In genomic region chr2:28377201-28377816, GRCh38 we compare ENCODE assay signal across 22 cellular contexts. TPM values are rescaled to one million over a fixed set of nuclear protein-coding genes. Genes with fewer than 3 reads are reported as not detected.
DNase-seq lines count a peak whose midpoint lies in the region; ATAC-seq and TF ChIP-seq lines count a peak whose summit lies in the region.
"Had no signal": no experiment of that assay in that cellular context is flagged by ENCODE, and none has a peak within 500 bp of the region (broad histone marks: within the 10 kb centered on the region; RNA-seq: fewer than 3 reads in every experiment).

No MANE protein-coding gene starts in this region.

- H3K4me1 Mint-ChIP-seq in central memory CD8-positive, alpha-beta T cell: peaks cover 28% of the 10 kb centered on the region
- H3K4me1 Mint-ChIP-seq: neural progenitor cell had no signal

- TF ChIP-seq POLR2A in right lobe of liver (IDR thresholded peaks at IDR 0.05) (no peak), stomach (IDR thresholded peaks at IDR 0.05) (no peak)

- no peak for ATAC-seq in central memory CD8-positive, alpha-beta T cell (replicated peaks; ENCODE audit: extremely low read depth, poor library complexity, severe bottlenecking)
- ATAC-seq in right lobe of liver (peak; percentile 8 to 31 (median 20)), HG02623 (IDR thresholded peaks at IDR 0.05; ENCODE audit: unreplicated experiment) (no peak), HG03095 (IDR thresholded peaks at IDR 0.05; ENCODE audit: unreplicated experiment) (no peak)

- 70% methylated on average over 10 of the region's 19 CpGs for WGBS in right lobe of liver (ENCODE audit: insufficient coverage, low coverage, low lambda C conversion rate, missing lambda C conversion rate)
- WGBS in stomach, 5 donors: 35 to 70% (median 59%) methylated on average over 9 to 19 of the region's 19 CpGs

- H3K9me3 Mint-ChIP-seq in central memory CD8-positive, alpha-beta T cell: no peaks in the 10 kb centered on the region
- H3K9me3 Mint-ChIP-seq: activated T-helper 2 cell treated with anti-CD3 and anti-CD28 coated beads, Interferon-gamma antibody, Interleukin-2, Interleukin-4, amounts not matched to agents 10 μg/mL and 5 μg/mL and 100 μg/mL, durations not matched to agents 14 hours and 24 hours and 36 hours; neural progenitor cell; T-helper 2 cell treated with Interferon-gamma antibody and Interleukin-4, amounts not matched to agents 5 μg/mL and 100 μg/mL, for 36 hours had no signal

- TF ChIP-seq EP300 in stomach (IDR thresholded peaks at IDR 0.05): no peak

- no peak overlapping the region for H3K4me3 ChIP-seq in right lobe of liver
- H3K4me3 ChIP-seq in stomach: peak overlapping the region in 1 of 4 donors; percentile 6
- H3K4me3 ChIP-seq: adrenal gland; BLaER1 treated with 17β-estradiol and CSF1 and Interleukin-3, amounts not matched to agents 10 nM and 100 nM; lung; neural progenitor cell; right atrium auricular region; tibial artery had no signal

- intact Hi-C loops in right lobe of liver (cut with DNase I) (no loop called here), stomach (cut with DNase I; ENCODE audit: low total_unique reads) (no loop called here)

- no peak overlapping the region for H3K4me3 Mint-ChIP-seq in central memory CD8-positive, alpha-beta T cell
- H3K4me3 Mint-ChIP-seq: neural progenitor cell; T-helper 2 cell treated with Interferon-gamma antibody and Interleukin-4, amounts not matched to agents 5 μg/mL and 100 μg/mL, for 36 hours had no signal

- DNase-seq in NCI-H69 (lab: John Stamatoyannopoulos, UW) (peak; percentile 33), right lobe of liver (peak in 2 of 3 donors; percentile 23 to 51), stomach (peak; percentile 82), Ammon's horn (ENCODE audit: low spot score) (no peak), NCI-H2107 treated with DMSO at 0.1 percent for 48 hours (lab: John Stamatoyannopoulos, UW; ENCODE audit: unreplicated experiment) (no peak)
- DNase-seq in central memory CD8-positive, alpha-beta T cell (ENCODE audit: low spot score in 2 of 2): no peak
- DNase-seq: adrenal gland; foreskin melanocyte; KBM-7; NCI-H1694; NCI-H446 treated with DMSO at 0.1 percent for 48 hours; SIG-M5; stimulated activated CD4-positive, alpha-beta T cell treated with anti-CD3 and anti-CD28 coated beads, Interleukin-2, amount 100 ng/mL, for 48 hours; tibial artery had no signal

- H3K27me3 Mint-ChIP-seq in central memory CD8-positive, alpha-beta T cell: no peaks in the 10 kb centered on the region

- H3K36me3 ChIP-seq in right lobe of liver (no peaks in the 10 kb centered on the region), stomach (no peaks in the 10 kb centered on the region)
- H3K36me3 ChIP-seq: adrenal gland; BLaER1 treated with 17β-estradiol and CSF1 and Interleukin-3, amounts not matched to agents 10 nM and 100 nM; neural progenitor cell; right atrium auricular region; tibial artery had no signal

- H3K27me3 ChIP-seq in right lobe of liver (no peaks in the 10 kb centered on the region), stomach (no peaks in the 10 kb centered on the region)
- H3K27me3 ChIP-seq: adrenal gland; BLaER1 treated with 17β-estradiol and CSF1 and Interleukin-3, amounts not matched to agents 10 nM and 100 nM; right atrium auricular region; tibial artery had no signal

- TF ChIP-seq CTCF in right lobe of liver (IDR thresholded peaks at IDR 0.05) (no peak), stomach (IDR thresholded peaks at IDR 0.05) (no peak)

- H3K9me3 ChIP-seq in right lobe of liver (no peaks in the 10 kb centered on the region), stomach (no peaks in the 10 kb centered on the region)
- H3K9me3 ChIP-seq: adrenal gland; BLaER1 treated with 17β-estradiol and CSF1 and Interleukin-3, amounts not matched to agents 10 nM and 100 nM; right atrium auricular region; tibial artery had no signal

- H3K27ac Mint-ChIP-seq in central memory CD8-positive, alpha-beta T cell (ENCODE audit: low read depth): peak overlapping the region; percentile 46
- H3K27ac Mint-ChIP-seq: activated T-helper 2 cell treated with anti-CD3 and anti-CD28 coated beads, Interferon-gamma antibody, Interleukin-2, Interleukin-4, amounts not matched to agents 10 μg/mL and 5 μg/mL and 100 μg/mL, durations not matched to agents 14 hours and 24 hours and 36 hours; neural progenitor cell; T-helper 2 cell treated with Interferon-gamma antibody and Interleukin-4, amounts not matched to agents 5 μg/mL and 100 μg/mL, for 36 hours had no signal

- H3K36me3 Mint-ChIP-seq in central memory CD8-positive, alpha-beta T cell (ENCODE audit: insufficient read depth): no peaks in the 10 kb centered on the region
- H3K36me3 Mint-ChIP-seq: neural progenitor cell had no signal

- H3K4me1 ChIP-seq in right lobe of liver (peaks cover 0 to 20% (median 8%) of the 10 kb centered on the region in 4 donors), stomach (peaks cover 38 to 68% (median 53%) of the 10 kb centered on the region in 4 donors)
- H3K4me1 ChIP-seq: adrenal gland, right atrium auricular region, tibial artery had no signal

- no peak overlapping the region for H3K27ac ChIP-seq in right lobe of liver
- peak overlapping the region; percentile 87 to 94 (median 89) for H3K27ac ChIP-seq in stomach
- H3K27ac ChIP-seq: adrenal gland, neural progenitor cell, right atrium auricular region, tibial artery had no signal

RNA-seq across cellular contexts. Expression of gene FOSL2, which starts 15.3 kb away (rescaled TPM):
- total RNA-seq in right lobe of liver (10 to 100 TPM in 4 of 6 experiments, 1 to 10 TPM in 2; 8.1 to 70.7 (median 14.9) TPM), stomach (100 to 1,000 TPM in 3 of 5 donors, 10 to 100 TPM in 2; 50.1 to 227 (median 113) TPM)
- 10 to 100 TPM; 24.4 to 40.8 (median 27.6) TPM for polyA plus RNA-seq in stomach

Comparison
In these comparisons a context has a peak if more than half of its experiments do, and no peak if none do; other contexts are left out.
1. DNase-seq: peak in NCI-H69 (single experiment), right lobe of liver (2 of 3) and stomach (single experiment); none in central memory CD8-positive, alpha-beta T cell (0 of 2), Ammon's horn (single experiment) and NCI-H2107 treated with DMSO at 0.1 percent for 48 hours (single experiment).
2. ATAC-seq: peak in right lobe of liver (4 of 4); none in central memory CD8-positive, alpha-beta T cell (single experiment), HG02623 (single experiment) and HG03095 (single experiment).
3. H3K27ac ChIP-seq: peak in stomach (5 of 5); none in right lobe of liver (0 of 3).